13 cellular contexts compared by ENCODE assay signal in the genomic region with DNA sequence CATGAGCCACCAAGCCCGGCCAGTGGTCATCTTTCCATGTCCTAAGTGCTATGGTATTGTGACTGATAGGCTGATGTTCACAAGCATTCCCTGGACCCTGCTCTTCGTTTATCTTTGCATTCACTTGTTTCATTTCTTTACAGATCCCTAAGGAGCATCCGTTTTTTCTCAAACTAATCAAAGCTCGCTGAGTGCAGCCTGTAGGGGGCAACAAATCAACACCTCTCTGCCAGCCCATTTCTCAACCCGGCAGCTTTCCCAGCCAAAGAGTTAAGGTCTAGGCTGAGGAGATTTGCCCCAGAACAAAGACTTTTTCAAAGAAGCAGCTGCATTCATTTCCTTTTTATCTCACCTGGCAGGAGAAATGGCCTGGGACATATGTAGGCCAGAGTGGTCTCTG. TPM values are rescaled to one million over a fixed set of nuclear protein-coding genes. Genes with fewer than 3 reads are reported as not detected.
DNase-seq lines count a peak whose midpoint lies in the region; ATAC-seq and TF ChIP-seq lines count a peak whose summit lies in the region.
"Had no signal": no experiment of that assay in that cellular context is flagged by ENCODE, and none has a peak within 500 bp of the region (broad histone marks: within the 10 kb centered on the region; RNA-seq: fewer than 3 reads in every experiment).

No MANE protein-coding gene starts in this region.

- H3K4me1 ChIP-seq in body of pancreas (peaks cover 37% of the 10 kb centered on the region), neural progenitor cell (peaks cover 6% of the 10 kb centered on the region)

- peaks cover 19% of the 10 kb centered on the region for H3F3A ChIP-seq in neural progenitor cell (ENCODE audit: low read depth)

- no peaks in the 10 kb centered on the region for H3K9me3 Mint-ChIP-seq in neural progenitor cell

- no peak for ATAC-seq in body of pancreas
- ATAC-seq in HG03571 (IDR thresholded peaks at IDR 0.05; ENCODE audit: unreplicated experiment), result no peak
- ATAC-seq: stimulated activated naive CD8-positive, alpha-beta T cell treated with anti-CD3 and anti-CD28 coated beads, Interleukin-15, Interleukin-2, amounts not matched to agents 100 U/mL and 50 U/mL, for 24 hours had no signal

- no peaks in the 10 kb centered on the region for H3K27me3 Mint-ChIP-seq in neural progenitor cell (ENCODE audit: insufficient read depth, low read depth)
- H3K27me3 Mint-ChIP-seq: naive B cell had no signal

- H3K9me3 ChIP-seq in body of pancreas (no peaks in the 10 kb centered on the region), neural progenitor cell (ENCODE audit: low read depth) (no peaks in the 10 kb centered on the region)

- TF ChIP-seq CTCF in GM06990 (IDR thresholded peaks at IDR 0.05; ENCODE audit: insufficient read depth, low read length, poor library complexity, severe bottlenecking) (peak; percentile 49), body of pancreas (IDR thresholded peaks at IDR 0.05) (peak in 5 of 7 experiments; percentile 17 to 41 (median 33)), neural progenitor cell (IDR thresholded peaks at IDR 0.05) (peak; percentile 45)

- no peak overlapping the region for H3K27ac Mint-ChIP-seq in neural progenitor cell

- H3K4me2 ChIP-seq in neural progenitor cell, result no peak overlapping the region

- H3K36me3 ChIP-seq in GM06990 (ENCODE audit: control insufficient read depth, insufficient read depth, low read length) (no peaks in the 10 kb centered on the region), body of pancreas (replicated peaks in 1 of 2; ENCODE audit: insufficient read depth in 1 of 2, low read depth in 2 of 2) (no peaks in the 10 kb centered on the region), neural progenitor cell (no peaks in the 10 kb centered on the region)

- WGBS in body of pancreas, 2 donors, result 56 to 62% methylated on average over 5 of the region's 5 CpGs

- no peak overlapping the region for H2AFZ ChIP-seq in neural progenitor cell (replicated peaks)

- no peaks in the 10 kb centered on the region for H3K27me3 ChIP-seq in GM06990 (replicated peaks; ENCODE audit: control insufficient read depth, insufficient read depth, low read length)
- H3K27me3 ChIP-seq in body of pancreas, result no peaks in the 10 kb centered on the region
- no peaks in the 10 kb centered on the region for H3K27me3 ChIP-seq in neural progenitor cell

- TF ChIP-seq POLR2A in body of pancreas (IDR thresholded peaks at IDR 0.05), result no peak

- H3K4me3 ChIP-seq in GM06990 (replicated peaks; ENCODE audit: low read depth, low read length), result no peak overlapping the region
- no peak overlapping the region for H3K4me3 ChIP-seq in Jurkat, Clone E6-1 (ENCODE audit: low read length)
- no peak overlapping the region for H3K4me3 ChIP-seq in body of pancreas
- H3K4me3 ChIP-seq in neural progenitor cell, result no peak overlapping the region

- DNase-seq in GM06990 (ENCODE audit: extremely low read depth, insufficient read length) (no peak), body of pancreas (peak in 1 of 4 donors; percentile 63), neural progenitor cell (ENCODE audit: low spot score) (peak; percentile 36), HuH-7 (ENCODE audit: low spot score) (no peak), AML-193 (lab: John Stamatoyannopoulos, UW) (no peak)
- DNase-seq in Jurkat, Clone E6-1 (ENCODE audit: low read depth, low spot score), result peak; percentile 29
- DNase-seq: activated CD4-positive, alpha-beta T cell treated with anti-CD3 and anti-CD28 coated beads for 1 hour; activated gamma-delta T cell treated with Interleukin-2 at 50 U/mL for 16 hours; naive B cell; NCI-H2107; Right ventricle myocardium superior; stimulated activated naive CD8-positive, alpha-beta T cell treated with anti-CD3 and anti-CD28 coated beads, Interleukin-15, Interleukin-2, amounts not matched to agents 100 U/mL and 50 U/mL, for 24 hours had no signal

- no peak overlapping the region for H3K9ac ChIP-seq in neural progenitor cell

- no peaks in the 10 kb centered on the region for H3K79me2 ChIP-seq in neural progenitor cell (ENCODE audit: low read depth)

- no peaks in the 10 kb centered on the region for H3K36me3 Mint-ChIP-seq in neural progenitor cell
- H3K36me3 Mint-ChIP-seq: naive B cell had no signal

- peaks cover 11% of the 10 kb centered on the region for H3K4me1 Mint-ChIP-seq in neural progenitor cell

- H4K20me1 ChIP-seq in neural progenitor cell (ENCODE audit: low read depth), result no peaks in the 10 kb centered on the region

- intact Hi-C loops in body of pancreas (cut with DNase I), result no loop called here

- no peak overlapping the region for H3K4me3 Mint-ChIP-seq in neural progenitor cell

- H3K27ac ChIP-seq in body of pancreas, result peak overlapping the region in 1 of 4 donors; percentile 1
- H3K27ac ChIP-seq in neural progenitor cell, result no peak overlapping the region

RNA-seq across cellular contexts. Expression of a gene that starts 12.1 kb away (rescaled TPM):
- polyA plus RNA-seq in Jurkat, Clone E6-1 (2012; ENCODE audit: insufficient read depth, insufficient read length), result 4.3 TPM
- total RNA-seq in body of pancreas (1 to 10 TPM in 1 of 2 donors, under 1 TPM in 1; 0.99 to 6.2 TPM), neural progenitor cell (ENCODE audit: low replicate concordance) (3.8 and 6.8 TPM in 2 replicates)

RNA-seq across cellular contexts. Expression of a gene that starts 13.4 kb away (rescaled TPM):
- polyA plus RNA-seq in Jurkat, Clone E6-1 (2012; ENCODE audit: insufficient read depth, insufficient read length), result not detected
- over 10,000 TPM in 1 of 2 donors, 1,000 to 10,000 TPM in 1; 6,971 to 11,984 TPM for total RNA-seq in body of pancreas
- total RNA-seq in neural progenitor cell (ENCODE audit: low replicate concordance), result not detected in 2 replicates
- total RNA-seq: Right ventricle myocardium superior had no signal

RNA-seq across cellular contexts. Expression of a gene that starts 21.2 kb away (rescaled TPM):
- polyA plus RNA-seq in Jurkat, Clone E6-1 (2012; ENCODE audit: insufficient read depth, insufficient read length), result not detected
- total RNA-seq in body of pancreas (under 1 TPM; under 0.01 TPM), neural progenitor cell (ENCODE audit: low replicate concordance) (under 0.01 TPM in 2 replicates)

RNA-seq across cellular contexts. Expression of a gene that starts 22.5 kb away (rescaled TPM):
- polyA plus RNA-seq in Jurkat, Clone E6-1 (2012; ENCODE audit: insufficient read depth, insufficient read length), result 8.1 TPM
- total RNA-seq in body of pancreas (under 1 TPM; under 0.01 TPM), neural progenitor cell (ENCODE audit: low replicate concordance) (under 0.01 TPM in 1 of 2 replicates, not detected in the other)

RNA-seq across cellular contexts. Expression of a gene that starts 48.7 kb away (rescaled TPM):
- polyA plus RNA-seq in Jurkat, Clone E6-1 (2012; ENCODE audit: insufficient read depth, insufficient read length), result 11.7 TPM
- 10 to 100 TPM; 29.3 to 35.9 TPM for total RNA-seq in body of pancreas
- total RNA-seq in neural progenitor cell (ENCODE audit: low replicate concordance), result 8.2 and 19.3 TPM in 2 replicates

Comparison
In these comparisons a context has a peak if more than half of its experiments do, and no peak if none do; other contexts are left out.
1. DNase-seq: peak in Jurkat, Clone E6-1 (single experiment) and neural progenitor cell (single experiment); none in GM06990 (single experiment), HuH-7 (single experiment) and AML-193 (0 of 2).
2. RNA of a gene that starts 13.4 kb away (total RNA-seq): 6,971 to 11,984 TPM in body of pancreas; not detected in neural progenitor cell; every median in the first group is over 1,000 times any median in the second.
3. Peak in every context shown above with its lines, with median percentiles within 50 percentile points of each other: CTCF ChIP-seq.